Comparison of ENCODE assay signal across 15 cellular contexts in genomic region chr10:45058992-45059561, GRCh38.
"Had no signal": no experiment of that assay in that cellular context is flagged by ENCODE, and none has a peak within 500 bp of the region (broad histone marks: within the 10 kb centered on the region; RNA-seq: fewer than 3 reads in every experiment).

No MANE protein-coding gene starts in this region.

- H3K27ac ChIP-seq: ascending aorta, cardiac muscle cell, hepatocyte, parathyroid adenoma, stomach, thoracic aorta had no signal

- H3K9ac ChIP-seq: parathyroid adenoma had no signal

- H3K4me1 ChIP-seq: ascending aorta, parathyroid adenoma, stomach had no signal

- H2AFZ ChIP-seq: hepatocyte, parathyroid adenoma had no signal

- H3K4me2 ChIP-seq: hepatocyte had no signal

- H3K9me3 ChIP-seq: ascending aorta, stomach, thoracic aorta had no signal

- H3K79me2 ChIP-seq: hepatocyte, parathyroid adenoma had no signal

- H3K4me3 Mint-ChIP-seq: activated CD8-positive, alpha-beta T cell treated with anti-CD3 and anti-CD28 coated beads for 36 hours; T-helper 2 cell treated with Interferon-gamma antibody and Interleukin-4, amounts not matched to agents 5 μg/mL and 100 μg/mL, for 36 hours had no signal

- H3K36me3 ChIP-seq: ascending aorta, cardiac muscle cell, stomach, thoracic aorta had no signal

- H3K9me3 Mint-ChIP-seq: activated CD8-positive, alpha-beta T cell treated with anti-CD3 and anti-CD28 coated beads for 36 hours; T-helper 2 cell treated with Interferon-gamma antibody and Interleukin-4, amounts not matched to agents 5 μg/mL and 100 μg/mL, for 36 hours had no signal

- H3K4me3 ChIP-seq: ascending aorta, cardiac muscle cell, hepatocyte, stomach, thoracic aorta had no signal

- DNase-seq: activated CD4-positive, CD25-positive, alpha-beta regulatory T cell treated with anti-CD3 and anti-CD28 coated beads, Interleukin-2, amount 50 U/mL, for 72 hours; activated CD8-positive, alpha-beta memory T cell treated with anti-CD3 and anti-CD28 coated beads, Interleukin-2, amount 50 U/mL, for 4 hours; activated CD8-positive, alpha-beta T cell treated with anti-CD3 and anti-CD28 coated beads for 36 hours; activated naive CD4-positive, alpha-beta T cell; kidney glomerular epithelial cell; retina; stimulated activated CD4-positive, alpha-beta T cell treated with anti-CD3 and anti-CD28 coated beads, Interleukin-15, amount 100 ng/mL, for 24 hours; stimulated activated CD4-positive, alpha-beta T cell treated with anti-CD3 and anti-CD28 coated beads, Interleukin-4, amount 100 ng/mL, for 24 hours; stomach had no signal

- H3K27me3 ChIP-seq: ascending aorta, cardiac muscle cell, hepatocyte, stomach had no signal

- ATAC-seq: activated CD8-positive, alpha-beta T cell treated with anti-CD3 and anti-CD28 coated beads for 36 hours had no signal

- H3K27ac Mint-ChIP-seq: activated CD8-positive, alpha-beta T cell treated with anti-CD3 and anti-CD28 coated beads for 36 hours; T-helper 2 cell treated with Interferon-gamma antibody and Interleukin-4, amounts not matched to agents 5 μg/mL and 100 μg/mL, for 36 hours had no signal
